ENCODE assay signal across 8 cellular contexts in genomic region chr7:130205084-130205947, GRCh38. TPM values are rescaled to one million over a fixed set of nuclear protein-coding genes. Genes with fewer than 3 reads are reported as not detected.
DNase-seq lines count a peak whose midpoint lies in the region; ATAC-seq, FAIRE-seq and TF ChIP-seq lines count a peak whose summit lies in the region.

Gene TMEM209, minus strand, starts transcription at chr7:130205406. Its CDS starts 31 bp downstream, at chr7:130205375.

- H3K36me3 ChIP-seq in HepG2 (replicated peaks in 1 of 2; ENCODE audit: control insufficient read depth in 1 of 2, insufficient read depth in 2 of 2, low read length in 2 of 2) = peaks cover 1 to 21% of the 10 kb centered on the region in 2 experiments; a peak in 4 of 5 replicates

- peaks cover 9% of the 10 kb centered on the region for H3K4me1 Mint-ChIP-seq in CD14-positive monocyte

- CTCF ChIA-PET in HepG2 (lab: Yijun Ruan, JAX; ENCODE audit: low intra/inter-chr PET ratio, low total read pairs) = no interaction called here

- peaks cover 0 to 3% (median 0%) of the 10 kb centered on the region in 7 donors for H3K9me3 Mint-ChIP-seq in CD14-positive monocyte

- H3K4me1 ChIP-seq in HepG2 (ENCODE audit: insufficient read depth, low read length) = peaks cover 25% of the 10 kb centered on the region

- intact Hi-C loops in CD14-positive monocyte (cut with micrococcal nuclease) (no loop called here), HepG2 (cut with micrococcal nuclease; ENCODE audit: unreplicated experiment) (loop anchor here (10.0 kb wide), 1 partner anchor 131 kb away; the partner anchor contains the start of gene KLHDC10)

- ATAC-seq in GM19397 (IDR thresholded peaks at IDR 0.05; ENCODE audit: unreplicated experiment) (peak; percentile 95), HG03571 (IDR thresholded peaks at IDR 0.05; ENCODE audit: unreplicated experiment) (peak; percentile 94), HepG2 (peak; percentile 96)

- in situ Hi-C loops in HepG2 (cut with HindIII; ENCODE audit: extremely low pct_ligation_motif_present, low pct_unique_long_range_greater_than_20kb) = no loop called here

- no peaks in the 10 kb centered on the region for H4K20me1 ChIP-seq in HepG2 (ENCODE audit: insufficient read depth, low read length)

- WGBS in HepG2 (ENCODE audit: low lambda C conversion rate) = 24% methylated on average over 27 of the region's 44 CpGs

- H3K9ac ChIP-seq in HepG2 (ENCODE audit: insufficient read depth, low read depth, low read length) = peak within 1 kb of the TSS; percentile 95

- DNase-seq in CD14-positive monocyte (ENCODE audit: low spot score) (peak; percentile 93), NCI-H82 (lab: John Stamatoyannopoulos, UW) (peak; percentile 99), dermis microvascular lymphatic vessel endothelial cell (ENCODE audit: low read depth in 2 of 2) (peak; percentile 94 to 95), HepG2 (ENCODE audit: low spot score) (peak; percentile 96)
- DNase-seq in activated CD4-positive, alpha-beta T cell treated with anti-CD3 and anti-CD28 coated beads, Interleukin-2, amount 50 U/mL, for 48 hours = peak; percentile 95 to 97
- DNase-seq in stimulated activated CD4-positive, alpha-beta T cell treated with anti-CD3 and anti-CD28 coated beads, Interleukin-4, amount 100 ng/mL, for 1 hour = peak; percentile 92

- TF ChIP-seq EP300 in HepG2 (IDR thresholded peaks at IDR 0.05; ENCODE audit: low read depth in 2 of 2, low read length in 2 of 2) (peak in 1 of 2 experiments; percentile 15; a peak in 1 of 4 replicates), HepG2 (CRISPR knock-in tag; IDR thresholded peaks at IDR 0.05; ENCODE audit: borderline replicate concordance) (0 out of 2 replicates have a peak, but pooled peaks have one; percentile 15)

- peak within 1 kb of the TSS; percentile 81 for H3K4me2 ChIP-seq in HepG2 (ENCODE audit: low read depth, low read length)

- no peaks in the 10 kb centered on the region for H3K9me3 ChIP-seq in HepG2 (ENCODE audit: low read length)

- POLR2A ChIA-PET in HepG2 (lab: Yijun Ruan, JAX) = interaction anchor here (0.6 to 2.5 kb wide), 21 partner anchors 9 to 694 kb away, joined by 3 to 28 read pairs (median 5); partner anchors contain the start of gene KLHDC10

- H3K79me2 ChIP-seq in HepG2 (ENCODE audit: insufficient read depth, low read length) = peaks cover 7% of the 10 kb centered on the region

- H3K27ac ChIP-seq in HepG2 (ENCODE audit: extremely low read length, insufficient read depth, low read length) = peak within 1 kb of the TSS; percentile 97

- H3K4me3 ChIP-seq in HepG2 (replicated peaks in 1 of 3; ENCODE audit: insufficient read depth in 1 of 3, low read depth in 2 of 3, low read length in 3 of 3) = peak within 1 kb of the TSS; percentile 83 to 94 (median 92)

- H3K27ac Mint-ChIP-seq in CD14-positive monocyte = peak within 1 kb of the TSS; percentile 93 to 99 (median 97)

- no peaks in the 10 kb centered on the region; a peak in 1 of 5 replicates for H3K27me3 ChIP-seq in HepG2 (ENCODE audit: control insufficient read depth in 1 of 2, insufficient read depth in 2 of 2, low read length in 2 of 2)

- H3K27me3 Mint-ChIP-seq in CD14-positive monocyte (ENCODE audit: low read depth in 3 of 3) = no peaks in the 10 kb centered on the region

- TF ChIP-seq CTCF in CD14-positive monocyte (IDR thresholded peaks at IDR 0.05) (no peak), HepG2 (CRISPR knock-in tag; IDR thresholded peaks at IDR 0.05) (no peak)

- no peak for TF ChIP-seq RAD21 in HepG2 (CRISPR knock-in tag; IDR thresholded peaks at IDR 0.05)

- peaks cover 18 to 27% of the 10 kb centered on the region in 2 donors for H3K36me3 Mint-ChIP-seq in CD14-positive monocyte

- peak; percentile 96 for FAIRE-seq in HepG2 (lab: Jason Lieb, UNC)

- peak within 1 kb of the TSS; percentile 97 to 100 for H3K4me3 Mint-ChIP-seq in CD14-positive monocyte

- TSS peak; percentile 93 for BruUV-seq in HepG2 (replicated peaks; lab: Mats Ljungman, UMichigan)

- peak within 1 kb of the TSS; percentile 78 for H2AFZ ChIP-seq in HepG2 (ENCODE audit: low read length)

- peak; percentile 92 to 95 for TF ChIP-seq POLR2A in HepG2 (IDR thresholded peaks at IDR 0.05; ENCODE audit: insufficient read depth in 1 of 2, low read depth in 2 of 2, low read length in 2 of 2)

TF ChIP-seq in HepG2, 621 proteins besides CTCF, POLR2A, EP300 and RAD21 (continues in another document):
- TF ChIP-seq NAIF1 (CRISPR knock-in tag; IDR thresholded peaks at IDR 0.05; ENCODE audit: borderline replicate concordance) = peak; percentile 66; the same call in 1 of the 2 replicates
- TF ChIP-seq HMGA1 (CRISPR knock-in tag; conservative IDR thresholded peaks at IDR 0.05) = no peak
- TF ChIP-seq GATA4 (IDR thresholded peaks at IDR 0.05; ENCODE audit: borderline replicate concordance, low read depth) = no peak
- TF ChIP-seq ZSCAN12 (CRISPR knock-in tag; IDR thresholded peaks at IDR 0.05) = no peak
- TF ChIP-seq RELA (CRISPR knock-in tag; IDR thresholded peaks at IDR 0.05) = no peak

RNA-seq across cellular contexts. Expression of gene TMEM209, which starts in this region (rescaled TPM):
- polyA plus RNA-seq in CD14-positive monocyte (10 to 100 TPM in 1 of 2 donors, 1 to 10 TPM in 1; 9.6 to 16.7 TPM), HepG2 (2011; rRNA removed) (13.4 and 15.6 TPM in 2 replicates)
- total RNA-seq in dermis microvascular lymphatic vessel endothelial cell (4.2 and 5.7 TPM in 2 replicates), HepG2 (2016; rRNA removed; fragmentation: Illumina TruSeq; extraction: Trizol) (8.8 and 14.5 TPM in 2 replicates)
- 6.0 and 6.3 TPM in 2 replicates for total RNA-seq in HepG2 (2016; cell fraction: cytosol; rRNA removed; fragmentation: Illumina TruSeq; extraction: Trizol; ENCODE audit: low read depth)
- total RNA-seq in HepG2 (2016; cell fraction: insoluble cytoplasmic fraction; rRNA removed; fragmentation: Illumina TruSeq; extraction: Trizol) = 10.0 and 16.3 TPM in 2 replicates
- 6.8 and 8.7 TPM in 2 replicates for total RNA-seq in HepG2 (2016; cell fraction: membrane; rRNA removed; fragmentation: Illumina TruSeq; extraction: Trizol)
- 15.7 and 19.0 TPM in 2 replicates for total RNA-seq in HepG2 (2016; cell fraction: nucleus; rRNA removed; fragmentation: Illumina TruSeq; extraction: Trizol)
- 9.0 and 10.6 TPM in 2 replicates for polyA plus RNA-seq in HepG2 (2011; cell fraction: cytosol; rRNA removed)
- 7.2 and 7.7 TPM in 2 replicates for polyA plus RNA-seq in HepG2 (2011; cell fraction: nucleus; rRNA removed)
- polyA plus RNA-seq in HepG2 (2012) = 8.9 and 12.3 TPM in 2 replicates
- polyA plus RNA-seq in HepG2 (2016; cell fraction: cytosol; fragmentation: Illumina TruSeq; extraction: Trizol; ENCODE audit: low read depth) = 0.62 and 0.75 TPM in 2 replicates
- polyA plus RNA-seq in HepG2 (2016; cell fraction: insoluble cytoplasmic fraction; fragmentation: Illumina TruSeq; extraction: Trizol; ENCODE audit: low read depth) = 7.3 and 8.0 TPM in 2 replicates
- polyA plus RNA-seq in HepG2 (2016; cell fraction: membrane; fragmentation: Illumina TruSeq; extraction: Trizol; ENCODE audit: low read depth) = 2.4 and 2.5 TPM in 2 replicates
- polyA plus RNA-seq in HepG2 (2016; cell fraction: nucleus; fragmentation: Illumina TruSeq; extraction: Trizol; ENCODE audit: insufficient read depth, low read depth) = 17.1 and 18.9 TPM in 2 replicates
- 47.3 and 130 TPM in 2 replicates for polyA minus RNA-seq in HepG2 (2011; rRNA and poly(A)+ RNA removed; ENCODE audit: low replicate concordance)
- 15.9 and 16.4 TPM in 2 replicates for polyA minus RNA-seq in HepG2 (2011; cell fraction: cytosol; rRNA and poly(A)+ RNA removed)
- polyA minus RNA-seq in HepG2 (2011; cell fraction: nucleus; rRNA and poly(A)+ RNA removed) = 21.2 and 22.0 TPM in 2 replicates

Comparison
In these comparisons a context has a peak if more than half of its experiments do, and no peak if none do; other contexts are left out.
1. Peak in every context shown above with its lines: DNase-seq, ATAC-seq, H3K4me3 ChIP-seq and H3K27ac ChIP-seq.